ENCODE assay signal across 16 cellular contexts in genomic region chr3:72990701-72991395, GRCh38. TPM values are rescaled to one million over a fixed set of nuclear protein-coding genes. Genes with fewer than 3 reads are reported as not detected.
A peak's percentile ranks its signal among the peaks of the same experiment; 100 is the strongest.
DNase-seq lines count a peak whose midpoint lies in the region; ATAC-seq, FAIRE-seq and TF ChIP-seq lines count a peak whose summit lies in the region.
"Had no signal": no experiment of that assay in that cellular context is flagged by ENCODE, and none has a peak within 500 bp of the region (broad histone marks: within the 10 kb centered on the region; RNA-seq: fewer than 3 reads in every experiment).

No MANE protein-coding gene starts in this region.

- no peak overlapping the region for H3K14ac ChIP-seq in IMR-90 (replicated peaks; ENCODE audit: low read depth, low read length)

- in situ Hi-C loops in IMR-90 (cut with MboI; ENCODE audit: low sequenced_read_pairs) (no loop called here), K562 (cut with MboI) (no loop called here)

- H3K36me3 Mint-ChIP-seq in endodermal cell (ENCODE audit: low read depth), result peaks cover 3% of the 10 kb centered on the region

- no peak for TF ChIP-seq EP300 in K562 (IDR thresholded peaks at IDR 0.05; ENCODE audit: low read length)

- H2BK15ac ChIP-seq in IMR-90 (ENCODE audit: low read depth, low read length), result no peak overlapping the region

- H2BK20ac ChIP-seq in IMR-90 (ENCODE audit: low read depth, low read length), result no peak overlapping the region

- no peak overlapping the region for H2BK5ac ChIP-seq in IMR-90 (ENCODE audit: low read depth, low read length, poor library complexity, severe bottlenecking)

- H2AFZ ChIP-seq in IMR-90 (replicated peaks; ENCODE audit: low read length, poor library complexity) (no peak overlapping the region), K562 (ENCODE audit: low read depth, low read length) (peak overlapping the region; percentile 91), osteoblast (ENCODE audit: low read length) (no peak overlapping the region)

- WGBS in IMR-90 (ENCODE audit: extremely low coverage in 2 of 2, insufficient read length in 1 of 2), 2 experiments, result no CpG with 5 or more reads among the region's 5 CpGs
- 47% methylated on average over 5 of the region's 5 CpGs for WGBS in K562 (ENCODE audit: insufficient coverage, low coverage, missing lambda C conversion rate)
- WGBS in endodermal cell (ENCODE audit: insufficient coverage in 1 of 2, insufficient read length in 1 of 2), 2 experiments, result 91 to 94% methylated on average over 4 to 5 of the region's 5 CpGs

- no peak overlapping the region for H3K18ac ChIP-seq in IMR-90 (ENCODE audit: low read depth, low read length)

- ATAC-seq in IMR-90 (ENCODE audit: low read depth) (no peak), K562 (peak; percentile 45; the same call in 1 of the 3 replicates)

- H3K9me3 Mint-ChIP-seq in endodermal cell, result peaks cover 5% of the 10 kb centered on the region

- no peak for TF ChIP-seq CTCF in IMR-90 (conservative IDR thresholded peaks at IDR 0.05; ENCODE audit: low read depth, low read length)
- no peak for TF ChIP-seq CTCF in K562 (IDR thresholded peaks at IDR 0.05 in 2 of 3, conservative IDR thresholded peaks at IDR 0.05 in 1 of 3; ENCODE audit: insufficient read depth in 2 of 3, low read depth in 1 of 3, low read length in 3 of 3)
- no peak for TF ChIP-seq CTCF in osteoblast (IDR thresholded peaks at IDR 0.05; ENCODE audit: extremely low read depth, low read depth, low read length)
- no peak for TF ChIP-seq CTCF in endodermal cell (conservative IDR thresholded peaks at IDR 0.05)

- H3K9me1 ChIP-seq in IMR-90 (ENCODE audit: insufficient read depth, low read length) (no peaks in the 10 kb centered on the region), K562 (ENCODE audit: control insufficient read depth, insufficient read depth, low read length) (no peaks in the 10 kb centered on the region)

- H2BK120ac ChIP-seq in IMR-90 (ENCODE audit: low read depth, low read length), result no peak overlapping the region

- BruUV-seq in IMR-90 (replicated peaks; lab: Mats Ljungman, UMichigan) (no TSS peak), K562 (replicated peaks; lab: Mats Ljungman, UMichigan) (no TSS peak)

- H3K23ac ChIP-seq in IMR-90 (ENCODE audit: low read depth, low read length), result no peak overlapping the region

- H3K4me3 ChIP-seq in IMR-90 (ENCODE audit: insufficient read depth, low read depth, low read length) (no peak overlapping the region), K562 (no peak overlapping the region), osteoblast (ENCODE audit: insufficient read depth, low read length) (no peak overlapping the region), endodermal cell (ENCODE audit: low read length) (no peak overlapping the region)
- H3K4me3 ChIP-seq: SJCRH30 had no signal

- H4K8ac ChIP-seq in IMR-90 (ENCODE audit: low read depth in 2 of 2, low read length in 2 of 2), result no peak overlapping the region

- CTCF ChIA-PET in IMR-90 (lab: Yijun Ruan, JAX), result interaction anchor here (0.6 kb wide), 1 partner anchor 18 kb away, joined by 7 read pairs; no protein-coding TSS in a partner anchor
- CTCF ChIA-PET in K562 (lab: Yijun Ruan, JAX; ENCODE audit: low intra/inter-chr PET ratio), result no interaction called here

- dilution Hi-C loops in IMR-90 (cut with HindIII; ENCODE audit: low sequenced_read_pairs, unreplicated experiment), result no loop called here

- H3K36me3 ChIP-seq in IMR-90 (ENCODE audit: control insufficient read depth, insufficient read depth, low read length), result no peaks in the 10 kb centered on the region
- no peaks in the 10 kb centered on the region for H3K36me3 ChIP-seq in K562 (ENCODE audit: control insufficient read depth, insufficient read depth, low read length)
- no peaks in the 10 kb centered on the region for H3K36me3 ChIP-seq in osteoblast (ENCODE audit: insufficient read depth, low read length)
- no peaks in the 10 kb centered on the region for H3K36me3 ChIP-seq in endodermal cell (ENCODE audit: control insufficient read depth, insufficient read depth, low read length)
- H3K36me3 ChIP-seq: SJCRH30 had no signal

- peaks cover 4% of the 10 kb centered on the region for H3K4me1 Mint-ChIP-seq in endodermal cell

- H3K27me3 Mint-ChIP-seq in endodermal cell (ENCODE audit: insufficient read depth), result no peaks in the 10 kb centered on the region

- H3K4ac ChIP-seq in IMR-90 (ENCODE audit: low read depth, low read length), result no peak overlapping the region

- H2AK9ac ChIP-seq in IMR-90 (replicated peaks; ENCODE audit: low read depth, low read length, poor library complexity), result no peak overlapping the region

- H4K20me1 ChIP-seq in IMR-90 (ENCODE audit: insufficient read depth, low read length) (no peaks in the 10 kb centered on the region), K562 (replicated peaks; ENCODE audit: control insufficient read depth, insufficient read depth, low read length) (no peaks in the 10 kb centered on the region), osteoblast (ENCODE audit: insufficient read depth, low read length) (no peaks in the 10 kb centered on the region)

- no peaks in the 10 kb centered on the region for H3K79me1 ChIP-seq in IMR-90 (ENCODE audit: low read depth in 1 of 2, low read length in 2 of 2)

- H3K27me3 ChIP-seq in IMR-90 (ENCODE audit: control insufficient read depth, insufficient read depth, low read length) (no peaks in the 10 kb centered on the region), K562 (ENCODE audit: control insufficient read depth in 2 of 2, insufficient read depth in 2 of 2, low read length in 2 of 2) (no peaks in the 10 kb centered on the region), osteoblast (ENCODE audit: insufficient read depth, low read length) (no peaks in the 10 kb centered on the region), endodermal cell (ENCODE audit: control insufficient read depth, insufficient read depth, low read length, poor library complexity, severe bottlenecking) (no peaks in the 10 kb centered on the region)
- H3K27me3 ChIP-seq: SJCRH30 had no signal

- DNase-seq in IMR-90 (no peak), MV-4-11 (lab: John Stamatoyannopoulos, UW) (peak; percentile 38), K562 (ENCODE audit: extremely low read depth in 1 of 4, low spot score in 3 of 4) (no peak), osteoblast (ENCODE audit: insufficient read length, low spot score, missing footprints) (peak; percentile 17), NCI-H774 (lab: John Stamatoyannopoulos, UW) (no peak), endodermal cell (no peak), activated gamma-delta T cell treated with Interleukin-2 at 50 U/mL for 16 hours (no peak)
- DNase-seq: DMS79, Karpas-422, MM.1S, NCI-H1417, NCI-H187, NCI-H2227 treated with DMSO at 0.1 percent for 48 hours, NCI-H524, SJCRH30 had no signal

- H4K5ac ChIP-seq in IMR-90 (ENCODE audit: low read depth, low read length), result no peak overlapping the region

- TF ChIP-seq POLR2A in IMR-90 (IDR thresholded peaks at IDR 0.05; ENCODE audit: low read depth, low read length), result no peak
- TF ChIP-seq POLR2A in K562 (conservative IDR thresholded peaks at IDR 0.05), result no peak

- H3K79me2 ChIP-seq in K562 (ENCODE audit: control insufficient read depth, insufficient read depth, low read length) (no peaks in the 10 kb centered on the region), osteoblast (ENCODE audit: insufficient read depth, low read length) (no peaks in the 10 kb centered on the region)

- H3K4me1 ChIP-seq in IMR-90 (ENCODE audit: control insufficient read depth, insufficient read depth, low read length) (no peaks in the 10 kb centered on the region), K562 (replicated peaks in 1 of 2; ENCODE audit: control insufficient read depth in 2 of 2, insufficient read depth in 2 of 2, low read length in 2 of 2) (peaks cover 1 to 14% of the 10 kb centered on the region in 2 experiments; a peak in 4 of 5 replicates), osteoblast (ENCODE audit: insufficient read depth, low read length) (no peaks in the 10 kb centered on the region), endodermal cell (ENCODE audit: control insufficient read depth, insufficient read depth, low read length) (no peaks in the 10 kb centered on the region)

- H3K56ac ChIP-seq in IMR-90 (ENCODE audit: extremely low read depth, insufficient read depth, low read length), result no peak overlapping the region

- H3K9ac ChIP-seq in IMR-90 (ENCODE audit: low read depth, low read length), result no peak overlapping the region
- H3K9ac ChIP-seq in K562 (ENCODE audit: insufficient read depth in 1 of 2, low read depth in 2 of 2, low read length in 2 of 2), result no peak overlapping the region
- no peak overlapping the region for H3K9ac ChIP-seq in endodermal cell (ENCODE audit: extremely low read depth, low read length, poor library complexity, severe bottlenecking)

- H3K4me2 ChIP-seq in IMR-90 (ENCODE audit: low read depth, low read length) (no peak overlapping the region), K562 (ENCODE audit: insufficient read depth, low read length) (no peak overlapping the region), osteoblast (ENCODE audit: insufficient read depth, low read length) (no peak overlapping the region)

- no peak for TF ChIP-seq RAD21 in IMR-90 (IDR thresholded peaks at IDR 0.05; ENCODE audit: low read length)
- TF ChIP-seq RAD21 in K562 (CRISPR knock-in tag; conservative IDR thresholded peaks at IDR 0.05 in 1 of 2, IDR thresholded peaks at IDR 0.05 in 1 of 2), result no peak

- H3K27ac ChIP-seq in IMR-90 (ENCODE audit: insufficient read depth, low read length) (no peak overlapping the region), K562 (ENCODE audit: extremely low read depth, low read depth, low read length) (no peak overlapping the region), osteoblast (ENCODE audit: low read depth, low read length) (no peak overlapping the region), endodermal cell (ENCODE audit: low read depth, low read length) (no peak overlapping the region)
- H3K27ac ChIP-seq: C4-2B, SJCRH30 had no signal

- intact Hi-C loops in IMR-90 (cut with micrococcal nuclease), result no loop called here
- intact Hi-C loops in K562 (cut with micrococcal nuclease), result no loop called here

- no peak overlapping the region for H3K4me3 Mint-ChIP-seq in endodermal cell

- no peak for FAIRE-seq in K562 (lab: Jason Lieb, UNC)

- H3K9me3 ChIP-seq in IMR-90 (ENCODE audit: control insufficient read depth, insufficient read depth, low read length) (no peaks in the 10 kb centered on the region), K562 (replicated peaks; ENCODE audit: control insufficient read depth, insufficient read depth, low read depth, low read length) (no peaks in the 10 kb centered on the region), osteoblast (ENCODE audit: low read depth, low read length) (no peaks in the 10 kb centered on the region), endodermal cell (ENCODE audit: control insufficient read depth, low read length) (peaks cover 9% of the 10 kb centered on the region)
- H3K9me3 ChIP-seq: SJCRH30 had no signal

- H3K27ac Mint-ChIP-seq in endodermal cell, result no peak overlapping the region

- POLR2A ChIA-PET in IMR-90 (lab: Charles Lee; ENCODE audit: unreplicated experiment) (no interaction called here), K562 (lab: Yijun Ruan, JAX) (interaction anchor here (0.5 kb wide), 1 partner anchor 11 kb away, joined by 3 read pairs; no protein-coding TSS in a partner anchor)

- H2AK5ac ChIP-seq in IMR-90 (ENCODE audit: low read depth, low read length), result no peak overlapping the region

- no peak overlapping the region for H4K91ac ChIP-seq in IMR-90 (ENCODE audit: insufficient read depth, low read depth, low read length)

RNA-seq across cellular contexts. Expression of gene PPP4R2, which starts 5.8 kb away (rescaled TPM):
- total RNA-seq in IMR-90 (2012; rRNA removed), result 31.4 and 60.0 TPM in 2 replicates
- 11.9 and 13.5 TPM in 2 replicates for polyA plus RNA-seq in IMR-90 (2012; rRNA removed)
- polyA plus RNA-seq in IMR-90 (2012; cell fraction: cytosol; rRNA removed), result 0.88 and 1.7 TPM in 2 replicates
- 0.77 and 14.4 TPM in 2 replicates for polyA plus RNA-seq in IMR-90 (2012; cell fraction: nucleus; rRNA removed; ENCODE audit: low replicate concordance)
- total RNA-seq in K562 (2011; cell fraction: chromatin; rRNA removed; ENCODE audit: low replicate concordance), result 13.1 and 47.8 TPM in 2 replicates
- 9.3 TPM in 2 replicates for total RNA-seq in K562 (2011; cell fraction: nucleolus; rRNA removed)
- total RNA-seq in K562 (2011; cell fraction: nucleoplasm; rRNA removed), result 21.8 and 28.9 TPM in 2 replicates
- total RNA-seq in K562 (2014; rRNA removed), result 26.9 and 31.6 TPM in 2 replicates
- 46.7 and 57.5 TPM in 2 replicates for total RNA-seq in K562 (2014; rRNA removed; fragmentation: Illumina TruSeq; extraction: Trizol)
- total RNA-seq in K562 (2015; rRNA removed; fragmentation: Illumina TruSeq; extraction: Trizol), result 34.9 and 38.7 TPM in 2 replicates
- 43.1 and 49.6 TPM in 2 replicates for total RNA-seq in K562 (2021)
- 17.0 and 32.1 TPM in 2 replicates for polyA plus RNA-seq in K562 (2011; rRNA removed)
- 2.3 and 5.1 TPM in 2 replicates for polyA plus RNA-seq in K562 (2011; cell fraction: cytosol; rRNA removed)
- polyA plus RNA-seq in K562 (2011; cell fraction: nucleus; rRNA removed), result 5.0 and 8.1 TPM in 2 replicates
- 15.2 and 21.6 TPM in 2 replicates for polyA plus RNA-seq in K562 (2012)
- 23.2 and 27.4 TPM in 2 replicates for polyA plus RNA-seq in K562 (2014; fragmentation: Illumina TruSeq; extraction: Trizol)
- polyA plus RNA-seq in K562 (2014; fragmentation: Nextera tagmentation; extraction: Ambion mirVana), result 10 to 100 TPM; 11.0 to 13.8 TPM
- 19.4 and 20.0 TPM in 2 replicates for polyA plus RNA-seq in K562 (2014; rRNA removed)
- 39.1 and 41.1 TPM in 2 replicates for polyA minus RNA-seq in K562 (2011; rRNA and poly(A)+ RNA removed)
- polyA minus RNA-seq in K562 (2011; cell fraction: cytosol; rRNA and poly(A)+ RNA removed), result 13.3 and 13.9 TPM in 2 replicates
- polyA minus RNA-seq in K562 (2011; cell fraction: nucleus; rRNA and poly(A)+ RNA removed), result 7.9 and 18.3 TPM in 2 replicates
- 83.7 and 84.3 TPM in 2 replicates for total RNA-seq in osteoblast
- 100 to 1,000 TPM; 133 to 157 TPM for total RNA-seq in endodermal cell
- polyA plus RNA-seq in endodermal cell (2013, experiment 1 of 2), result 76.2 TPM
- 85.4 TPM for polyA plus RNA-seq in endodermal cell (2013, experiment 2 of 2)

Comparison
In these comparisons a context has a peak if more than half of its experiments do, and no peak if none do; other contexts are left out.
1. DNase-seq: peak in MV-4-11 (single experiment) and osteoblast (single experiment); none in IMR-90 (single experiment), K562 (0 of 4), NCI-H774 (single experiment), endodermal cell (single experiment) and activated gamma-delta T cell treated with Interleukin-2 at 50 U/mL for 16 hours (single experiment).